Comparison of ENCODE assay signal across 6 cellular contexts in the genomic region with DNA sequence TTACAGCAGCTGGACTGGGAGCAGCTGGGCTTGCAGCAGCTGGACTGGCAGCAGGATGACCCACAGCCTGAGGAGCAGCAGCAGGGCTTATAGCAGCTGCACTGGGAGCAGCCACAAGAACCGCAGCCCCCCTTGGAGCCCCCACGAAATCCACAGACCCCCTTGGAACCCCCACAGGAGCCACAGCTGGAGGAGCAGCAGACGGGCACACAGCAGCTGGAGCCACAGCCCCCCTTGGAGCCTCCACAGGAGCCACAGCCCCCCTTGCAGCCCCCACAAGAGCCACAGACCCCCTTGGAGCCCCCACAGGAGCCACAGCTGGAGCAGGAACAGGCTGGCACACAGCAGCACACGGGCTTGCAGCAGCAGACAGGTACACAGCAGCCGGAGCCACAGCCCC. TPM values are rescaled to one million over a fixed set of nuclear protein-coding genes. Genes with fewer than 3 reads are reported as not detected.
"Had no signal": no experiment of that assay in that cellular context is flagged by ENCODE, and none has a peak within 500 bp of the region (broad histone marks: within the 10 kb centered on the region; RNA-seq: fewer than 3 reads in every experiment).

No MANE protein-coding gene starts in this region.

RNA-seq across cellular contexts. Expression of a gene that starts 0.4 kb away (rescaled TPM):
- total RNA-seq: GM23248, H4, H7, HT-29, IMR-90, K562 had no signal
- polyA plus RNA-seq: GM23248, IMR-90, K562 had no signal

RNA-seq across cellular contexts. Expression of a gene that starts 9.8 kb away (rescaled TPM):
- total RNA-seq: GM23248, H4, H7, HT-29, IMR-90, K562 had no signal
- polyA plus RNA-seq: GM23248, IMR-90, K562 had no signal

RNA-seq across cellular contexts. Expression of a gene that starts 14.0 kb away (rescaled TPM):
- total RNA-seq: GM23248, H4, H7, HT-29, IMR-90, K562 had no signal
- polyA plus RNA-seq: GM23248, IMR-90, K562 had no signal

RNA-seq across cellular contexts. Expression of a gene that starts 21.7 kb away (rescaled TPM):
- total RNA-seq: GM23248, H4, H7, HT-29, IMR-90, K562 had no signal
- polyA plus RNA-seq: GM23248, IMR-90, K562 had no signal

RNA-seq across cellular contexts. Expression of a gene that starts 22.8 kb away (rescaled TPM):
- total RNA-seq: GM23248, H4, H7, HT-29, IMR-90, K562 had no signal
- polyA plus RNA-seq: GM23248, IMR-90, K562 had no signal
